In genomic region chr7:64307254-64308018, GRCh38 we compare ENCODE assay signal across 8 cellular contexts. TPM values are rescaled to one million over a fixed set of nuclear protein-coding genes. Genes with fewer than 3 reads are reported as not detected.
DNase-seq lines count a peak whose midpoint lies in the region; ATAC-seq and TF ChIP-seq lines count a peak whose summit lies in the region.

No MANE protein-coding gene starts in this region.

- TF ChIP-seq CTCF in DOHH2 (IDR thresholded peaks at IDR 0.05; ENCODE audit: low read depth, low read length, poor library complexity, severe bottlenecking) = no peak
- no peak for TF ChIP-seq CTCF in LNCaP clone FGC (IDR thresholded peaks at IDR 0.05; ENCODE audit: control insufficient read depth, extremely low read depth, insufficient read depth)

- intact Hi-C loops in left cardiac atrium (cut with DNase I) = no loop called here

- no peaks in the 10 kb centered on the region for H3K9me2 ChIP-seq in DOHH2 (replicated peaks; ENCODE audit: control insufficient read depth, low read length)

- H3K27me3 ChIP-seq in DOHH2 (ENCODE audit: control insufficient read depth, low read length) (no peaks in the 10 kb centered on the region), adipocyte (replicated peaks; ENCODE audit: control insufficient read depth, insufficient read depth, low read length) (no peaks in the 10 kb centered on the region), skeletal muscle tissue (ENCODE audit: control insufficient read depth in 3 of 3, insufficient read depth in 3 of 3, low read length in 3 of 3) (no peaks in the 10 kb centered on the region)

- H3F3A ChIP-seq in DOHH2 (ENCODE audit: control insufficient read depth, insufficient read depth) = peaks cover 6% of the 10 kb centered on the region; the same call in 1 of the 2 replicates

- H3K36me3 ChIP-seq in DOHH2 (ENCODE audit: control insufficient read depth, low read length) (peaks cover 5% of the 10 kb centered on the region; the same call in 1 of the 2 replicates), adipocyte (ENCODE audit: control insufficient read depth, insufficient read depth, low read length, severe bottlenecking) (no peaks in the 10 kb centered on the region), skeletal muscle tissue (ENCODE audit: control insufficient read depth in 3 of 3, insufficient read depth in 3 of 3, low read length in 3 of 3) (no peaks in the 10 kb centered on the region)

- H3K4me1 ChIP-seq in DOHH2 (ENCODE audit: control insufficient read depth, low read length) (peaks cover 41% of the 10 kb centered on the region), adipocyte (ENCODE audit: control insufficient read depth, insufficient read depth, low read length) (peaks cover 12% of the 10 kb centered on the region), skeletal muscle tissue (ENCODE audit: control insufficient read depth in 3 of 3, insufficient read depth in 3 of 3, low read length in 3 of 3) (peaks cover 8 to 13% (median 11%) of the 10 kb centered on the region in 3 donors)

- DNase-seq in LNCaP clone FGC (ENCODE audit: low read depth) (peak; percentile 98), SW 1271 (lab: John Stamatoyannopoulos, UW) (peak; percentile 91 to 97), adipocyte (ENCODE audit: low read depth) (peak; percentile 66), left cardiac atrium (peak; percentile 94), SHP77 (lab: John Stamatoyannopoulos, UW) (no peak)

- H3K9ac ChIP-seq in adipocyte (ENCODE audit: low read length) (peak overlapping the region; percentile 89), skeletal muscle tissue (ENCODE audit: low read depth in 1 of 3, low read length in 3 of 3) (peak overlapping the region; percentile 79 to 96 (median 87))

- H3K9me3 ChIP-seq in DOHH2 (ENCODE audit: control insufficient read depth, insufficient read depth, low read length) = peaks cover 8% of the 10 kb centered on the region; the same call in 1 of the 2 replicates
- no peaks in the 10 kb centered on the region for H3K9me3 ChIP-seq in adipocyte (ENCODE audit: control insufficient read depth, low read length)
- H3K9me3 ChIP-seq in skeletal muscle tissue (ENCODE audit: control insufficient read depth in 3 of 3, low read length in 3 of 3) = no peaks in the 10 kb centered on the region

- H3K27ac ChIP-seq in DOHH2 (ENCODE audit: low read depth, low read length) (peak overlapping the region; percentile 31), skeletal muscle tissue (ENCODE audit: low read depth, low read length) (peak overlapping the region; percentile 75)

- ATAC-seq in GM21576 (IDR thresholded peaks at IDR 0.05; ENCODE audit: unreplicated experiment) (peak; percentile 97), left cardiac atrium (peak; percentile 97 to 98)

- peak overlapping the region; percentile 96 for H3K4me2 ChIP-seq in DOHH2 (ENCODE audit: low read length)

- peaks cover 14% of the 10 kb centered on the region for H3K79me2 ChIP-seq in DOHH2 (ENCODE audit: control insufficient read depth, low read length)

- peak overlapping the region; percentile 94 for H3K4me3 ChIP-seq in DOHH2 (ENCODE audit: low read length)
- peak overlapping the region; percentile 70 for H3K4me3 ChIP-seq in LNCaP clone FGC (ENCODE audit: low read depth, low read length)
- H3K4me3 ChIP-seq in adipocyte (ENCODE audit: low read length) = peak overlapping the region; percentile 87
- H3K4me3 ChIP-seq in skeletal muscle tissue (ENCODE audit: low read length in 3 of 3) = peak overlapping the region; percentile 94 to 97 (median 94)

- no peaks in the 10 kb centered on the region for H4K20me1 ChIP-seq in DOHH2 (ENCODE audit: control insufficient read depth, insufficient read depth, low read depth, low read length)

RNA-seq across cellular contexts. Expression of gene ZNF736, which starts 6.3 kb away (rescaled TPM):
- total RNA-seq in left cardiac atrium (1 to 10 TPM; 5.5 to 7.3 TPM), skeletal muscle tissue (20.4 TPM)

Comparison
In these comparisons a context has a peak if more than half of its experiments do, and no peak if none do; other contexts are left out.
1. DNase-seq: peak in LNCaP clone FGC (single experiment), SW 1271 (2 of 2), adipocyte (single experiment) and left cardiac atrium (single experiment); none in SHP77 (0 of 2).
2. Peak in every context shown above with its lines, with median percentiles within 50 percentile points of each other: H3K4me3 ChIP-seq.